In the genomic region with DNA sequence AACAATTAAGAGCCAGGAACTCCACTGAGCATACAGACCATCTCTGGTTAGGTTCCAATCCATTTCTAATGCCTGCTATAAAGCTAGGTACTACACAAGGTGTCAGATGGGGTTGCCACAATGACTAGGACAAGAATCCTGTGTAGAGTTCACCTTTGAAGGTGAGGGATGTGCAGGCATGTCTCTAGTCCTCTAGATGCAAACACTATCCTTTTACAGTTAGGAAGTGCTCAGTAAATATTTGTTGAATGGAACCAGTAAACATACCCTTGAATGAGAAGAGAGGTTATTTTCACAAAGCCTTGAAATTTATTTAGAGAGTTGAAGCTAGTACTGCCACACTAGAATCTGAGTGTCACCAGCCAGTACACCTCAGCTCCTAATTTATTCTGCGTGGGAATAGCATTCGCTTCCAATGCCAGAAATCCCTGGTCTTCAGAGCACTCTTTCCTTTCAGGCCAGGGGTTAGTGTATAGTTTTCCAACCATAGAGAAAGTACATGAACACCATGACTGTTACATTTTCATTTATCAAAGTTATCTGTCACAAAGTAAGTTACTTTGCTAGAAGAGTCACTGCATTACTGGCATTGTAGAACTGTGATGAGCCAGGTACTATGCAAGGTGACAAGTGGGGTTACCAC, we compare ENCODE assay signal across 28 cellular contexts. TPM values are rescaled to one million over a fixed set of nuclear protein-coding genes. Genes with fewer than 3 reads are reported as not detected.
DNase-seq lines count a peak whose midpoint lies in the region; ATAC-seq and TF ChIP-seq lines count a peak whose summit lies in the region.
"Had no signal": no experiment of that assay in that cellular context is flagged by ENCODE, and none has a peak within 500 bp of the region (broad histone marks: within the 10 kb centered on the region; RNA-seq: fewer than 3 reads in every experiment).

No MANE protein-coding gene starts in this region.

- DNase-seq in NCI-H2029 treated with DMSO at 0.1 percent for 48 hours (lab: John Stamatoyannopoulos, UW) (peak; percentile 48), NCI-H2029 (lab: John Stamatoyannopoulos, UW) (no peak), natural killer cell (no peak), NOMO-1 treated with dmso at 0.1 percent for 144 hours (lab: John Stamatoyannopoulos, UW; ENCODE audit: unreplicated experiment) (no peak)
- no peak for DNase-seq in natural killer cell treated with Interleukin-12 subunit alpha and Interleukin-12 subunit beta and Interleukin-15 and Interleukin-18, amount 100 ng/mL, for 72 hours (ENCODE audit: low spot score)
- no peak for DNase-seq in activated T-helper 2 cell treated with anti-CD3 and anti-CD28 coated beads, Interferon-gamma antibody, Interleukin-2, Interleukin-4, amounts not matched to agents 10 μg/mL and 5 μg/mL and 100 μg/mL, durations not matched to agents 14 hours and 24 hours and 36 hours (ENCODE audit: low spot score)
- DNase-seq: activated CD4-positive, alpha-beta T cell treated with anti-CD3 and anti-CD28 coated beads, Interleukin-2, amount 50 U/mL, for 1 hour; activated gamma-delta T cell treated with Interleukin-2 at 50 U/mL for 16 hours; anterior cingulate cortex; colonic mucosa; COR-L47; DMS79; effector CD8-positive, alpha-beta T cell; erythroblast; GF-D8; GM23248; IMR-90; kidney; midbrain; NCI-H2171 treated with DMSO at 0.1 percent for 48 hours; NCI-H526; NK-92 treated with Interleukin-12 subunit alpha and Interleukin-12 subunit beta, amount 100 ng/mL, for 24 hours; ovary; PC-9 had no signal

- intact Hi-C loops in natural killer cell (cut with micrococcal nuclease) = no loop called here
- intact Hi-C loops in activated T-helper 2 cell treated with anti-CD3 and anti-CD28 coated beads, Interferon-gamma antibody, Interleukin-2, Interleukin-4, amounts not matched to agents 10 μg/mL and 5 μg/mL and 100 μg/mL, durations not matched to agents 14 hours and 24 hours and 36 hours (cut with micrococcal nuclease) = no loop called here

- peaks cover 40% of the 10 kb centered on the region for H3K36me3 Mint-ChIP-seq in natural killer cell
- peaks cover 50% of the 10 kb centered on the region for H3K36me3 Mint-ChIP-seq in natural killer cell treated with Interleukin-12 subunit alpha and Interleukin-12 subunit beta and Interleukin-15 and Interleukin-18, amount 100 ng/mL, for 72 hours
- peaks cover 80% of the 10 kb centered on the region for H3K36me3 Mint-ChIP-seq in activated T-helper 2 cell treated with anti-CD3 and anti-CD28 coated beads, Interferon-gamma antibody, Interleukin-2, Interleukin-4, amounts not matched to agents 10 μg/mL and 5 μg/mL and 100 μg/mL, durations not matched to agents 14 hours and 24 hours and 36 hours (ENCODE audit: low read depth)
- H3K36me3 Mint-ChIP-seq in stimulated activated memory B cell treated with anti-CD40 and anti-IgM and Interleukin-4, amounts not matched to agents 10 μg/mL and 1 μg/mL and 100 μg/mL, for 72 hours = peaks cover 46% of the 10 kb centered on the region

- H3K4me1 Mint-ChIP-seq in natural killer cell = peaks cover 18 to 29% of the 10 kb centered on the region in 2 donors
- peaks cover 20 to 34% of the 10 kb centered on the region in 2 donors for H3K4me1 Mint-ChIP-seq in natural killer cell treated with Interleukin-12 subunit alpha and Interleukin-12 subunit beta and Interleukin-15 and Interleukin-18, amount 100 ng/mL, for 72 hours (ENCODE audit: low read depth in 2 of 2)
- peaks cover 34% of the 10 kb centered on the region for H3K4me1 Mint-ChIP-seq in activated T-helper 2 cell treated with anti-CD3 and anti-CD28 coated beads, Interferon-gamma antibody, Interleukin-2, Interleukin-4, amounts not matched to agents 10 μg/mL and 5 μg/mL and 100 μg/mL, durations not matched to agents 14 hours and 24 hours and 36 hours (ENCODE audit: low read depth)
- H3K4me1 Mint-ChIP-seq in stimulated activated memory B cell treated with anti-CD40 and anti-IgM and Interleukin-4, amounts not matched to agents 10 μg/mL and 1 μg/mL and 100 μg/mL, for 72 hours = peaks cover 10% of the 10 kb centered on the region

- H3K27me3 Mint-ChIP-seq in natural killer cell (ENCODE audit: low read depth in 2 of 2) = no peaks in the 10 kb centered on the region
- no peaks in the 10 kb centered on the region for H3K27me3 Mint-ChIP-seq in natural killer cell treated with Interleukin-12 subunit alpha and Interleukin-12 subunit beta and Interleukin-15 and Interleukin-18, amount 100 ng/mL, for 72 hours
- no peaks in the 10 kb centered on the region for H3K27me3 Mint-ChIP-seq in activated T-helper 2 cell treated with anti-CD3 and anti-CD28 coated beads, Interferon-gamma antibody, Interleukin-2, Interleukin-4, amounts not matched to agents 10 μg/mL and 5 μg/mL and 100 μg/mL, durations not matched to agents 14 hours and 24 hours and 36 hours (ENCODE audit: low read depth)
- no peaks in the 10 kb centered on the region for H3K27me3 Mint-ChIP-seq in stimulated activated memory B cell treated with anti-CD40 and anti-IgM and Interleukin-4, amounts not matched to agents 10 μg/mL and 1 μg/mL and 100 μg/mL, for 72 hours

- TF ChIP-seq CTCF in natural killer cell (IDR thresholded peaks at IDR 0.05) = no peak

- H3K27ac Mint-ChIP-seq in natural killer cell = peak overlapping the region; percentile 84
- peak overlapping the region in 1 of 2 donors; percentile 65 for H3K27ac Mint-ChIP-seq in natural killer cell treated with Interleukin-12 subunit alpha and Interleukin-12 subunit beta and Interleukin-15 and Interleukin-18, amount 100 ng/mL, for 72 hours
- H3K27ac Mint-ChIP-seq in activated T-helper 2 cell treated with anti-CD3 and anti-CD28 coated beads, Interferon-gamma antibody, Interleukin-2, Interleukin-4, amounts not matched to agents 10 μg/mL and 5 μg/mL and 100 μg/mL, durations not matched to agents 14 hours and 24 hours and 36 hours = peak overlapping the region; percentile 62
- peak overlapping the region; percentile 72 for H3K27ac Mint-ChIP-seq in stimulated activated memory B cell treated with anti-CD40 and anti-IgM and Interleukin-4, amounts not matched to agents 10 μg/mL and 1 μg/mL and 100 μg/mL, for 72 hours

- no peak for ATAC-seq in natural killer cell
- no peak for ATAC-seq in natural killer cell treated with Interleukin-12 subunit alpha and Interleukin-12 subunit beta and Interleukin-15 and Interleukin-18, amount 100 ng/mL, for 72 hours
- no peak for ATAC-seq in stimulated activated memory B cell treated with anti-CD40 and anti-IgM and Interleukin-4, amounts not matched to agents 10 μg/mL and 1 μg/mL and 100 μg/mL, for 72 hours
- ATAC-seq in HG02763 (IDR thresholded peaks at IDR 0.05; ENCODE audit: unreplicated experiment) = no peak
- ATAC-seq: Right ventricle myocardium inferior had no signal

- no peaks in the 10 kb centered on the region for H3K9me3 Mint-ChIP-seq in natural killer cell
- H3K9me3 Mint-ChIP-seq in natural killer cell treated with Interleukin-12 subunit alpha and Interleukin-12 subunit beta and Interleukin-15 and Interleukin-18, amount 100 ng/mL, for 72 hours = no peaks in the 10 kb centered on the region
- H3K9me3 Mint-ChIP-seq in activated T-helper 2 cell treated with anti-CD3 and anti-CD28 coated beads, Interferon-gamma antibody, Interleukin-2, Interleukin-4, amounts not matched to agents 10 μg/mL and 5 μg/mL and 100 μg/mL, durations not matched to agents 14 hours and 24 hours and 36 hours = no peaks in the 10 kb centered on the region
- no peaks in the 10 kb centered on the region for H3K9me3 Mint-ChIP-seq in stimulated activated memory B cell treated with anti-CD40 and anti-IgM and Interleukin-4, amounts not matched to agents 10 μg/mL and 1 μg/mL and 100 μg/mL, for 72 hours
- H3K9me3 Mint-ChIP-seq: T-helper 2 cell treated with Interferon-gamma antibody and Interleukin-4, amounts not matched to agents 5 μg/mL and 100 μg/mL, for 36 hours had no signal

- H3K4me3 Mint-ChIP-seq in natural killer cell = no peak overlapping the region
- no peak overlapping the region for H3K4me3 Mint-ChIP-seq in natural killer cell treated with Interleukin-12 subunit alpha and Interleukin-12 subunit beta and Interleukin-15 and Interleukin-18, amount 100 ng/mL, for 72 hours
- no peak overlapping the region for H3K4me3 Mint-ChIP-seq in activated T-helper 2 cell treated with anti-CD3 and anti-CD28 coated beads, Interferon-gamma antibody, Interleukin-2, Interleukin-4, amounts not matched to agents 10 μg/mL and 5 μg/mL and 100 μg/mL, durations not matched to agents 14 hours and 24 hours and 36 hours (ENCODE audit: low read depth)
- H3K4me3 Mint-ChIP-seq in stimulated activated memory B cell treated with anti-CD40 and anti-IgM and Interleukin-4, amounts not matched to agents 10 μg/mL and 1 μg/mL and 100 μg/mL, for 72 hours = no peak overlapping the region
- H3K4me3 Mint-ChIP-seq: T-helper 2 cell treated with Interferon-gamma antibody and Interleukin-4, amounts not matched to agents 5 μg/mL and 100 μg/mL, for 36 hours had no signal

RNA-seq across cellular contexts. Expression of gene STAT1, which starts 48.3 kb away (rescaled TPM):
- 10 to 100 TPM; 49.1 to 91.6 (median 86.2) TPM for total RNA-seq in natural killer cell
- 100 to 1,000 TPM; 145 to 252 TPM for total RNA-seq in natural killer cell treated with Interleukin-12 subunit alpha and Interleukin-12 subunit beta and Interleukin-15 and Interleukin-18, amount 100 ng/mL, for 72 hours
- total RNA-seq in activated T-helper 2 cell treated with anti-CD3 and anti-CD28 coated beads, Interferon-gamma antibody, Interleukin-2, Interleukin-4, amounts not matched to agents 10 μg/mL and 5 μg/mL and 100 μg/mL, durations not matched to agents 14 hours and 24 hours and 36 hours = 135 and 139 TPM in 2 replicates
